ENCODE assay signal across 18 cellular contexts in the genomic region with DNA sequence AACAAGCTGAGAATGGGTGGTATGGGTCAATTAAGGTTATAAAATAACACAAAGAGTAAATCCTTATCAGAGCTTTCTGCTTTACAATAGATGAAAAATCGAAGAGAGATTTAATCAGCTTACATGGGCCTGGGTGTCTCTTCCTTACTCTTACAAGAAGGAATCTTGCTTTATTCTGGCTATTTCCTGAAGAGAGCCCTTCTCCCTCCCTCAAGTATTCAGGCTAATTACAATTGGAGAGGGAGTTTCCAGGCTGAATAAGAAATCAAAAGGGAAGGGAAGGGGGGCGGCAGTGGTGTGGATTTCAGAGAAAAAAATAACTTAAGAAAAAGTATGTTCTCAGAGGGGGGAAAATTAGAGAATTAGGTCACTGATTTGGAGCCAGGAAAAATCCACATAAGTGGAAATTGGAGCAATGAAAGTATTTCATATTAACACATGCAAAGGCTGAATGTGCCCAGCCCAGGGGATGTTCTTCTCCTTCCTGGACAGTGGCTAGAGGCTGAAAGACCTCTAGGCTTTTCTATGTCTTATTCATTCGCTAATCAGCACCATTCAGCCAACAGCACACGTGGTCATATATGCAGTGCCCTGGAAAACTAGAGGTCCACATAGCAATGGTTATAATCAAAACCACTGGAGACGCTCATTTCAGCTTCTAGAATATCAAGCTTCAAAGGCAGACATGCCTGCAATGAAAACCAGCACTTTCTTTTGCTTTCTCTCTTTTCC.
A peak's percentile ranks its signal among the peaks of the same experiment; 100 is the strongest.
DNase-seq lines count a peak whose midpoint lies in the region; ATAC-seq and TF ChIP-seq lines count a peak whose summit lies in the region.
"Had no signal": no experiment of that assay in that cellular context is flagged by ENCODE, and none has a peak within 500 bp of the region (broad histone marks: within the 10 kb centered on the region; RNA-seq: fewer than 3 reads in every experiment).

No MANE protein-coding gene starts in this region.

- H3F3A ChIP-seq in GM23248 (ENCODE audit: insufficient read depth), result no peaks in the 10 kb centered on the region

- no peaks in the 10 kb centered on the region for H4K20me1 ChIP-seq in GM23248 (ENCODE audit: insufficient read depth)

- intact Hi-C loops in left ventricle myocardium superior (cut with micrococcal nuclease), result no loop called here

- H3K27ac ChIP-seq in GM23248, result no peak overlapping the region
- H3K27ac ChIP-seq: RWPE1 had no signal

- DNase-seq in GM23248 (peak; percentile 45), adipocyte (ENCODE audit: low read depth) (peak; percentile 55), left ventricle myocardium superior (no peak), renal cortical epithelial cell (ENCODE audit: low read depth) (peak; percentile 13), NCI-H774 (lab: John Stamatoyannopoulos, UW) (no peak), GM13977 (ENCODE audit: low spot score) (no peak)
- DNase-seq: activated CD8-positive, alpha-beta T cell treated with anti-CD3 and anti-CD28 coated beads, Interleukin-2, amount 10 ng/mL, durations not matched to agents 7 days and 5 days; activated naive CD8-positive, alpha-beta T cell treated with anti-CD3 and anti-CD28 coated beads, Interleukin-2, amount 10 ng/mL, durations not matched to agents 7 days and 5 days; Calu3; cerebellar nuclear complex; NCI-H2081; stimulated activated CD4-positive, alpha-beta T cell treated with anti-CD3 and anti-CD28 coated beads, Interleukin-4, amount 100 ng/mL, for 24 hours; stimulated activated CD8-positive, alpha-beta memory T cell treated with anti-CD3 and anti-CD28 coated beads, Interleukin-4, amount 100 ng/mL, for 48 hours; T-helper 1 cell had no signal

- H3K9me2 ChIP-seq in GM23248 (ENCODE audit: insufficient read depth), result no peaks in the 10 kb centered on the region

- no peak overlapping the region for H3K4me2 ChIP-seq in GM23248 (ENCODE audit: unreplicated experiment)

- H3K4me3 ChIP-seq in GM23248 (no peak overlapping the region), adipocyte (ENCODE audit: low read length) (no peak overlapping the region)

- no peak for TF ChIP-seq CTCF in GM13977 (IDR thresholded peaks at IDR 0.05; ENCODE audit: extremely low read depth, insufficient read depth, missing control alignments)

- whole genome bisulfite sequencing in GM23248 (ENCODE audit: low coverage in 1 of 2, low lambda C conversion rate in 2 of 2, missing lambda C conversion rate in 2 of 2), 2 experiments, result 37 to 38% methylated on average over 5 of the region's 5 CpGs

- peak overlapping the region; percentile 41 for H2AFZ ChIP-seq in GM23248

- H3K79me2 ChIP-seq in GM23248 (ENCODE audit: insufficient read depth), result no peaks in the 10 kb centered on the region

- H3K9ac ChIP-seq in GM23248, result no peak overlapping the region
- H3K9ac ChIP-seq in adipocyte (ENCODE audit: low read length), result no peak overlapping the region

- in situ Hi-C loops in GM23248 (cut with MboI), result no loop called here
- in situ Hi-C loops in GM13977 (cut with MboI; ENCODE audit: low pct_unique_long_range_greater_than_20kb, low sequenced_read_pairs, unreplicated experiment), result no loop called here

- TF ChIP-seq POLR2A in GM18505 (IDR thresholded peaks at IDR 0.05; ENCODE audit: borderline replicate concordance, extremely low read depth, insufficient read depth, insufficient read length), result no peak

- ATAC-seq in left ventricle myocardium superior, result peak; percentile 70
- ATAC-seq in HG02642 (IDR thresholded peaks at IDR 0.05; ENCODE audit: poor library complexity, unreplicated experiment), result no peak
- ATAC-seq in GM18505 (IDR thresholded peaks at IDR 0.05; ENCODE audit: unreplicated experiment), result no peak
- ATAC-seq: activated CD8-positive, alpha-beta T cell treated with anti-CD3 and anti-CD28 coated beads, Interleukin-2, amount 10 ng/mL, durations not matched to agents 7 days and 5 days; HCT116 had no signal

- H3K27me3 ChIP-seq in GM23248 (replicated peaks; ENCODE audit: insufficient read depth) (no peaks in the 10 kb centered on the region), adipocyte (replicated peaks; ENCODE audit: control insufficient read depth, insufficient read depth, low read length) (no peaks in the 10 kb centered on the region)

- 0 out of 2 replicates have a peak, but pooled peaks cover 4% of the 10 kb centered on the region for H3K4me1 ChIP-seq in GM23248 (ENCODE audit: insufficient read depth)
- H3K4me1 ChIP-seq in adipocyte (ENCODE audit: control insufficient read depth, insufficient read depth, low read length), result peaks cover 14% of the 10 kb centered on the region

- H3K36me3 ChIP-seq in GM23248 (ENCODE audit: low read depth) (no peaks in the 10 kb centered on the region), adipocyte (ENCODE audit: control insufficient read depth, insufficient read depth, low read length, severe bottlenecking) (no peaks in the 10 kb centered on the region)

- H3K9me3 ChIP-seq in GM23248 (ENCODE audit: low read depth) (no peaks in the 10 kb centered on the region), adipocyte (ENCODE audit: control insufficient read depth, low read length) (no peaks in the 10 kb centered on the region)

Comparison
In these comparisons a context has a peak if more than half of its experiments do, and no peak if none do; other contexts are left out.
1. DNase-seq: peak in GM23248 (single experiment), adipocyte (single experiment) and renal cortical epithelial cell (single experiment); none in left ventricle myocardium superior (single experiment), NCI-H774 (single experiment) and GM13977 (single experiment).